ENCODE assay signal across 15 cellular contexts in the genomic region with DNA sequence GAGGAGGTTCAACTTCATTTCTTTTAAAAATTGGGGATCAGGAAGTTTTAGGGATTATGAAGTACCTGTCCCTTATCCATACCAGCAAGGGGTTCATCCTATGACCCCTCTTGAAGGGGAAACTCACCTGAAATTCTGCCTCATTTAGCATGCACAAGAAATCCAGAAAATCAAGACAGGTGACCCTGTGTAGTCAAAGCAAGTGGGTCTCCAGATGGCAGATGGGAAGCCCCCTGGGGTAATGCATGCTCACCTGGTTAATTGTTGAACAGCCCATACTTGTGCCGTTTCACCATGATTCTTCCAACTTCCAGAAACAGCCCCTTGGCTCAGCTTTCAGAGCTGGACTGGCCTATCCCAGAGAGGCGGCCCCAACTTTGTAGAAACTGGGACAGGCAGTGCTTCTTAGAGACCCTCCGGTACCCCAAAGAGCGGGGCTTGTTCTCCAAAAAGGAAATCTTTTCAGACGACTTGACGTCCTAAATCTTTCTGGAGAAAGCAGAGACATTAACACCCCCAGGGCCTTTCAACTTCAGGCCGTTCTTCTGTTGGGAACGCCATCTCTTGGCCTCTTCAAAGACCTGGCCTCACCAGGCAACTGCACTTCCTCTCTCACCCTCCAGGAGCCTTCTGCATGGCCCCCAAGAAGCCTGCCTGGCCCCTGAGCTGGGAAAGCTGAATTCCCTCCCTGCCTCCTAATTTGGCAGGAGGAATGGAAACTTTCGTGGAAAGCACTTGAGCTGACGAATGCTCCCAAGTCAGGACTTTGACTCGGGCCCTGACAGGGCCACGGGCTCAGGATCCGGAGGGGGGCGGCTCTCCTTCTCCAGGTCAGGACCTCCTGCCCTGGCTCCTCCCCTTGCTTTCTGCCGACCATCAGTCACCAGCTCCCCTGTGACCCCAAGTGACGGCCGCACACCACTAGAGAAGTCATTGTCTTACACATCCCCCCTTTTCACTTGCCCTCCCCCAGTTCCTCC.
DNase-seq lines count a peak whose midpoint lies in the region; ATAC-seq and TF ChIP-seq lines count a peak whose summit lies in the region.
"Had no signal": no experiment of that assay in that cellular context is flagged by ENCODE, and none has a peak within 500 bp of the region (broad histone marks: within the 10 kb centered on the region; RNA-seq: fewer than 3 reads in every experiment).

No MANE protein-coding gene starts in this region.

- DNase-seq in H9, result peak; percentile 58
- DNase-seq in ecto neural progenitor cell (ENCODE audit: low spot score), result peak; percentile 62
- DNase-seq in progenitor cell of endocrine pancreas (ENCODE audit: low spot score, unreplicated experiment), result peak; percentile 3
- DNase-seq in NCI-H2227 (lab: John Stamatoyannopoulos, UW; ENCODE audit: unreplicated experiment), result no peak
- no peak for DNase-seq in Ammon's horn (ENCODE audit: low spot score)
- DNase-seq: activated CD4-positive, alpha-beta T cell treated with anti-CD3 and anti-CD28 coated beads, Interleukin-2, amount 10 ng/mL, durations not matched to agents 24 days and 14 days; activated T-cell treated with anti-CD3 and anti-CD28 coated beads, Interleukin-2, amount 50 U/mL, for 1 hour; caudate nucleus; effector memory CD8-positive, alpha-beta T cell; SK-N-SH; stimulated activated naive CD8-positive, alpha-beta T cell treated with anti-CD3 and anti-CD28 coated beads, Interleukin-15, amount 100 ng/mL, for 72 hours had no signal

- no CpG with 5 or more reads among the region's 17 CpGs for WGBS in H9 (ENCODE audit: extremely low coverage, insufficient read length, low lambda C conversion rate)

- H3K4me1 ChIP-seq in H9 (ENCODE audit: insufficient read depth, low read length) (peaks cover 10% of the 10 kb centered on the region; the same call in 1 of the 2 replicates), iPS-18a (ENCODE audit: control insufficient read depth, low read depth, low read length) (peaks cover 44% of the 10 kb centered on the region)
- H3K4me1 ChIP-seq: parathyroid adenoma had no signal

- H2AFZ ChIP-seq in H9 (ENCODE audit: low read length), result no peak overlapping the region
- H2AFZ ChIP-seq: parathyroid adenoma had no signal

- ATAC-seq in GM21367 (IDR thresholded peaks at IDR 0.05; ENCODE audit: unreplicated experiment) (no peak), GM18520 (IDR thresholded peaks at IDR 0.05; ENCODE audit: unreplicated experiment) (no peak)
- ATAC-seq: effector memory CD8-positive, alpha-beta T cell; stimulated activated naive CD8-positive, alpha-beta T cell treated with anti-CD3 and anti-CD28 coated beads, Interleukin-15, amount 100 ng/mL, for 72 hours had no signal

- no peak overlapping the region for H2BK12ac ChIP-seq in H9 (ENCODE audit: insufficient read length, low read depth, low read length)

- no peak overlapping the region for H4K5ac ChIP-seq in H9 (ENCODE audit: insufficient read length, low read depth, low read length)

- H3K4ac ChIP-seq in H9 (ENCODE audit: low read depth, low read length), result no peak overlapping the region

- H3K4me1 Mint-ChIP-seq in H9, result peaks cover 47 to 61% of the 10 kb centered on the region in 2 experiments
- H3K4me1 Mint-ChIP-seq in progenitor cell of endocrine pancreas (ENCODE audit: low read depth), result peaks cover 36% of the 10 kb centered on the region
- H3K4me1 Mint-ChIP-seq: activated CD4-positive, alpha-beta T cell treated with anti-CD3 and anti-CD28 coated beads, Interleukin-2, amount 10 ng/mL, durations not matched to agents 24 days and 14 days had no signal

- peak overlapping the region; percentile 48 for H3K4me3 ChIP-seq in iPS-18a (ENCODE audit: low read length)

- H3K27me3 Mint-ChIP-seq in H9 (ENCODE audit: low read depth) (peaks cover 71% of the 10 kb centered on the region), progenitor cell of endocrine pancreas (peaks cover 56% of the 10 kb centered on the region)

- H3K4me3 Mint-ChIP-seq in H9 (peak overlapping the region in 1 of 2 experiments; percentile 76; a peak in 3 of 5 replicates), progenitor cell of endocrine pancreas (ENCODE audit: low read depth) (no peak overlapping the region)
- H3K4me3 Mint-ChIP-seq: activated CD4-positive, alpha-beta T cell treated with anti-CD3 and anti-CD28 coated beads, Interleukin-2, amount 10 ng/mL, durations not matched to agents 24 days and 14 days; effector memory CD8-positive, alpha-beta T cell; stimulated activated naive CD8-positive, alpha-beta T cell treated with anti-CD3 and anti-CD28 coated beads, Interleukin-15, amount 100 ng/mL, for 72 hours had no signal

- no peaks in the 10 kb centered on the region for H3K79me1 ChIP-seq in H9 (ENCODE audit: insufficient read depth, low read depth, low read length, poor library complexity, severe bottlenecking)

- no peak overlapping the region for H4K91ac ChIP-seq in H9 (ENCODE audit: insufficient read length, low read depth, low read length)

- H3K27ac Mint-ChIP-seq in H9 (no peak overlapping the region), progenitor cell of endocrine pancreas (peak overlapping the region; percentile 63)
- H3K27ac Mint-ChIP-seq: activated CD4-positive, alpha-beta T cell treated with anti-CD3 and anti-CD28 coated beads, Interleukin-2, amount 10 ng/mL, durations not matched to agents 24 days and 14 days; stimulated activated naive CD8-positive, alpha-beta T cell treated with anti-CD3 and anti-CD28 coated beads, Interleukin-15, amount 100 ng/mL, for 72 hours had no signal

- no peaks in the 10 kb centered on the region for H3K36me3 ChIP-seq in iPS-18a (ENCODE audit: control insufficient read depth, low read depth, low read length)

- no peak overlapping the region for H2AK5ac ChIP-seq in H9 (ENCODE audit: insufficient read length, low read length)

- H3K4me2 ChIP-seq in H9 (ENCODE audit: insufficient read depth, insufficient read length, low read length), result peak overlapping the region; percentile 87
- H3K4me2 ChIP-seq: SK-N-SH had no signal

- H3K79me2 ChIP-seq in H9 (ENCODE audit: insufficient read depth, low read length), result no peaks in the 10 kb centered on the region
- H3K79me2 ChIP-seq: parathyroid adenoma had no signal

- H4K8ac ChIP-seq in H9 (replicated peaks; ENCODE audit: insufficient read length, low read depth, low read length), result no peak overlapping the region

- no peak overlapping the region for H2BK15ac ChIP-seq in H9 (ENCODE audit: low read depth, low read length)

- H3K18ac ChIP-seq in H9 (ENCODE audit: insufficient read length, low read depth, low read length), result no peak overlapping the region

- no peaks in the 10 kb centered on the region for H3K36me3 Mint-ChIP-seq in H9 (ENCODE audit: insufficient read depth in 1 of 3, low read depth in 3 of 3)
- H3K36me3 Mint-ChIP-seq in progenitor cell of endocrine pancreas (ENCODE audit: insufficient read depth), result no peaks in the 10 kb centered on the region

- no peak overlapping the region for H2BK20ac ChIP-seq in H9 (ENCODE audit: low read depth, low read length, poor library complexity, severe bottlenecking)

- no peak overlapping the region; the same call in 1 of the 2 replicates for H3K14ac ChIP-seq in H9 (ENCODE audit: insufficient read depth, low read length)

- no peak overlapping the region for H3T11ph ChIP-seq in H9 (ENCODE audit: low read length)

- H2BK120ac ChIP-seq in H9 (ENCODE audit: low read depth, low read length, poor library complexity, severe bottlenecking), result no peak overlapping the region

- no peaks in the 10 kb centered on the region for H4K20me1 ChIP-seq in H9 (ENCODE audit: control insufficient read depth, insufficient read depth, insufficient read length)

- peaks cover 4% of the 10 kb centered on the region; the same call in 1 of the 2 replicates for H3K27me3 ChIP-seq in H9 (ENCODE audit: insufficient read depth, low read length)
- H3K27me3 ChIP-seq in iPS-18a (ENCODE audit: control insufficient read depth, insufficient read depth, low read length), result peaks cover 66% of the 10 kb centered on the region

- H3K56ac ChIP-seq in H9 (ENCODE audit: insufficient read length, low read depth, low read length), result no peak overlapping the region

- H3K9ac ChIP-seq in H9 (ENCODE audit: extremely low read depth, insufficient read length, low read length) (no peak overlapping the region), iPS-18a (ENCODE audit: low read length) (no peak overlapping the region)
- H3K9ac ChIP-seq: parathyroid adenoma, SK-N-SH had no signal

- no peak overlapping the region for H3K23ac ChIP-seq in H9 (ENCODE audit: insufficient read length, low read depth, low read length)

- H3K9me3 ChIP-seq in H9 (ENCODE audit: control insufficient read depth, low read depth, low read length) (no peaks in the 10 kb centered on the region), iPS-18a (ENCODE audit: control insufficient read depth, low read depth, low read length) (no peaks in the 10 kb centered on the region)
- H3K9me3 ChIP-seq: SK-N-SH had no signal

- H3K27ac ChIP-seq in H9 (ENCODE audit: insufficient read length, low read depth, low read length) (no peak overlapping the region), iPS-18a (ENCODE audit: low read length) (no peak overlapping the region)
- H3K27ac ChIP-seq: parathyroid adenoma had no signal

- no peak overlapping the region for H2BK5ac ChIP-seq in H9 (ENCODE audit: insufficient read length, low read length)

- TF ChIP-seq CTCF in H9 (conservative IDR thresholded peaks at IDR 0.05) (peak; percentile 49), progenitor cell of endocrine pancreas (IDR thresholded peaks at IDR 0.05; ENCODE audit: unreplicated experiment) (peak; percentile 23)

- peaks cover 8% of the 10 kb centered on the region for H3K23me2 ChIP-seq in H9 (ENCODE audit: insufficient read length, low read depth, low read length, poor library complexity, severe bottlenecking)

- H3K9me3 Mint-ChIP-seq in H9, result no peaks in the 10 kb centered on the region; a peak in 1 of 5 replicates
- no peaks in the 10 kb centered on the region for H3K9me3 Mint-ChIP-seq in progenitor cell of endocrine pancreas (ENCODE audit: low read depth)
- H3K9me3 Mint-ChIP-seq: activated CD4-positive, alpha-beta T cell treated with anti-CD3 and anti-CD28 coated beads, Interleukin-2, amount 10 ng/mL, durations not matched to agents 24 days and 14 days; effector memory CD8-positive, alpha-beta T cell; stimulated activated naive CD8-positive, alpha-beta T cell treated with anti-CD3 and anti-CD28 coated beads, Interleukin-15, amount 100 ng/mL, for 72 hours had no signal

Comparison
In these comparisons a context has a peak if more than half of its experiments do, and no peak if none do; other contexts are left out.
1. DNase-seq: peak in H9 (single experiment), ecto neural progenitor cell (single experiment) and progenitor cell of endocrine pancreas (single experiment); none in NCI-H2227 (single experiment) and Ammon's horn (single experiment).